ENCODE assay signal across 1 cellular context in the genomic region with DNA sequence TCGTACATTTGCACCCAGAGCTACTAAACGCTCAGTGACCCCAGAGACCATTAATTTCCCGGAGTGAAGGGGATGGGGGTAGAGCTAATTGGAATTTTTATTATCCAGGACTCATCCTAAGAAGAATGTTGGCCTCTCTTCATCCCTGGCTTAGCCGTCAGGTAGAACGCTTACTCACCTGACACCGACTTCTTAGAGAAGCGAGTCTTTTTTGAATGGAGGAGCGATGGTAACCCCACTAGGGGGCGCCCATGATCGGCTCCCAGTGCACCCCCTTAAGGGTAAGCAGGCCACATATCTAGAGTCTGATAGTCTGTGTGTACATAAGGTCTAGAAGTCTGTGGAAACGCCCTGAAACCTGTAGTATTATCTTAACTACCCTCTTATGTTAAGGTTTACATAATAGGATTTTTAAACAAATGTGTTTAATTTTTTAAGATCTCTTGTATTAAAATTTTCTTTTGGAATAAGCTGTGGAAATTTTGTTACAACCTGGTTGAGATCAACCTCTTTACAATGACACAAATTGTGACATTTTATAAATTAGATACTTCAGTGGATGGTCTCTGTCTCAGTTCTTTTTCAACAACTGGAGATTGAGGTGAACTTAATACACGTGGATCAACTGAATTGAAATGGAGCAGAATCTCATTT.
TF ChIP-seq lines count a peak whose summit lies in the region.

No MANE protein-coding gene starts in this region.

TF ChIP-seq in GM12878, 131 proteins besides CTCF, POLR2A, EP300 and RAD21 (continued from another document):
- TF ChIP-seq MTA3 (IDR thresholded peaks at IDR 0.05; ENCODE audit: borderline replicate concordance, low read length) (peak; percentile 14; the same call in 1 of the 2 replicates), FOXM1 (IDR thresholded peaks at IDR 0.05; ENCODE audit: low read depth, low read length) (peak; percentile 63), SMC3 (IDR thresholded peaks at IDR 0.05; ENCODE audit: borderline replicate concordance, low read length) (peak; percentile 75), CBX5 (IDR thresholded peaks at IDR 0.05; ENCODE audit: low read depth) (0 out of 2 replicates have a peak, but pooled peaks have one; percentile 17), KDM1A (IDR thresholded peaks at IDR 0.05; ENCODE audit: borderline replicate concordance) (no peak)
